In the genomic region with DNA sequence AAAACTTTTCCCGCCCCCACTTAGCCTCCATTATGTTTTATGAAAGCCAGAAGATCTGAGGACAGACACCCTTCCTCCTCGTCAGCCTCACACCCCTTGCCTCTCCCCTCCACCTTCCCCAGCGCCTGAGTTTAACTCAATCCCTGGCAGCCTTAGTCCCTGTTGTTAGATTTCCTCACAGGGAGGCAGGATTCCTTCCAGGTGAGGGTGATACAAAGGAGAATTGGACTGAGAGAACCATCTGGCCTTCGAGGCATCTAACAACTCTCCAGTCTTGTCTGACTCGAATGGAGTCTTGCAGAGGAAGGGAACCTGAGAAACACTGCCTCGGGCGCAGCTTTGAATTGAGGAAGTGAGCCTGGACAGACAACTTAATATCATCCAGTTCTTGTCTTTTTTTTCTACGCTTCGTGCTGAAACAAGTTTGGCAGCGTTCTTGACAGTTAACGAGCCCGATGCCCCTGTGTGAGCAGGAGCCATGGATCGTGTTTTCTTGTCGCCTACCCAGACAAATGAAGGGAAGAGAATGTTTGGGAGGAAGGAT, we compare ENCODE assay signal across 8 cellular contexts. TPM values are rescaled to one million over a fixed set of nuclear protein-coding genes. Genes with fewer than 3 reads are reported as not detected.
DNase-seq lines count a peak whose midpoint lies in the region; ATAC-seq and TF ChIP-seq lines count a peak whose summit lies in the region.

No MANE protein-coding gene starts in this region.

- peaks cover 25% of the 10 kb centered on the region for H3F3A ChIP-seq in SU-DHL-6 (ENCODE audit: insufficient read depth)

- no peak for TF ChIP-seq POLR2A in esophagus squamous epithelium (IDR thresholded peaks at IDR 0.05)

- ATAC-seq in GM19452 (IDR thresholded peaks at IDR 0.05; ENCODE audit: unreplicated experiment) = no peak

- H3K9me3 ChIP-seq in SU-DHL-6 (ENCODE audit: insufficient read depth, low read length) (no peaks in the 10 kb centered on the region), esophagus squamous epithelium (no peaks in the 10 kb centered on the region)

- H3K4me2 ChIP-seq in SU-DHL-6 (ENCODE audit: low read depth, low read length, poor library complexity, severe bottlenecking) = peak overlapping the region; percentile 96

- H3K36me3 ChIP-seq in SU-DHL-6 (ENCODE audit: low read length) (no peaks in the 10 kb centered on the region), esophagus squamous epithelium (peaks cover 6 to 39% (median 10%) of the 10 kb centered on the region in 3 donors)

- intact Hi-C loops in esophagus squamous epithelium (cut with DNase I) = loop anchor here (5.0 kb wide), 1 partner anchor 80 kb away; a partner anchor contains a TSS

- H3K4me3 ChIP-seq in SU-DHL-6 (ENCODE audit: insufficient read depth, low read length, poor library complexity, severe bottlenecking) (peak overlapping the region; percentile 52), esophagus squamous epithelium (peak overlapping the region; percentile 71 to 92 (median 82))

- CTCF ChIA-PET in HEK293T (lab: Yijun Ruan, JAX) = interaction anchor here (0.8 to 1.3 kb wide), 4 partner anchors 8 to 98 kb away, joined by 3 to 7 read pairs (median 4); a partner anchor contains a TSS

- H3K79me2 ChIP-seq in SU-DHL-6 (ENCODE audit: insufficient read depth, low read length) = no peaks in the 10 kb centered on the region

- no peaks in the 10 kb centered on the region for H3K27me3 ChIP-seq in SU-DHL-6 (ENCODE audit: low read length)
- no peaks in the 10 kb centered on the region for H3K27me3 ChIP-seq in esophagus squamous epithelium

- DNase-seq in COLO668 (lab: John Stamatoyannopoulos, UW; ENCODE audit: unreplicated experiment) (peak; percentile 35), HEK293T (ENCODE audit: extremely low spot score) (no peak), esophagus squamous epithelium (lab: John Stamatoyannopoulos, UW) (no peak), pons (ENCODE audit: low spot score) (peak; percentile 72), SW 1271 (lab: John Stamatoyannopoulos, UW) (no peak), SW480 (ENCODE audit: low spot score) (no peak)

- H3K4me1 ChIP-seq in esophagus squamous epithelium = peaks cover 16 to 64% (median 17%) of the 10 kb centered on the region in 3 donors

- WGBS in esophagus squamous epithelium, 2 donors = 4 to 11% methylated on average over 11 to 13 of the region's 14 CpGs

- H4K20me1 ChIP-seq in SU-DHL-6 (ENCODE audit: low read depth, low read length) = no peaks in the 10 kb centered on the region

- TF ChIP-seq CTCF in SU-DHL-6 (IDR thresholded peaks at IDR 0.05; ENCODE audit: insufficient read depth, low read length, poor library complexity, severe bottlenecking) (no peak), esophagus squamous epithelium (IDR thresholded peaks at IDR 0.05) (peak in 1 of 6 experiments; percentile 3)

- POLR2A ChIA-PET in HEK293T (lab: Yijun Ruan, JAX) = interaction anchor here (0.7 to 7.2 kb wide), 28 partner anchors 8 to 185 kb away, joined by 3 to 49 read pairs (median 4); a partner anchor contains a TSS

- peak overlapping the region; percentile 94 for H3K27ac ChIP-seq in SU-DHL-6 (ENCODE audit: low read depth, low read length)
- peak overlapping the region; percentile 93 to 100 (median 96) for H3K27ac ChIP-seq in esophagus squamous epithelium

- no peak overlapping the region for H2AFZ ChIP-seq in SU-DHL-6 (ENCODE audit: low read depth, low read length, severe bottlenecking)

- H3K9me2 ChIP-seq in SU-DHL-6 (replicated peaks; ENCODE audit: insufficient read depth, low read length) = no peaks in the 10 kb centered on the region

- H3K9ac ChIP-seq in SU-DHL-6 (ENCODE audit: low read length) = peak overlapping the region; percentile 67

TF ChIP-seq in HEK293T, 16 proteins besides CTCF, POLR2A, EP300 and RAD21:
- TF ChIP-seq L3MBTL2 (conservative IDR thresholded peaks at IDR 0.05) = peak; percentile 76
- 0 out of 2 replicates have a peak, but pooled peaks have one; percentile 2 for TF ChIP-seq HDGF (IDR thresholded peaks at IDR 0.05; ENCODE audit: borderline replicate concordance)
- no peak for TF ChIP-seq ZNF384 (IDR thresholded peaks at IDR 0.05)

RNA-seq across cellular contexts. Expression of a gene that starts 1.3 kb away (rescaled TPM):
- total RNA-seq in esophagus squamous epithelium = 10 to 100 TPM; 13.6 to 24.5 (median 20.6) TPM

RNA-seq across cellular contexts. Expression of a gene that starts 7.0 kb away (rescaled TPM):
- total RNA-seq in esophagus squamous epithelium = 10 to 100 TPM in 1 of 4 donors, 1 to 10 TPM in 3; 7.2 to 12.4 (median 8.3) TPM

RNA-seq across cellular contexts. Expression of a gene that starts 30.5 kb away (rescaled TPM):
- 1 to 10 TPM; 4.7 to 8.3 (median 7.2) TPM for total RNA-seq in esophagus squamous epithelium

RNA-seq across cellular contexts. Expression of a gene that starts 43.8 kb away (rescaled TPM):
- total RNA-seq in esophagus squamous epithelium = 10 to 100 TPM in 2 of 4 donors, 1 to 10 TPM in 2; 5.4 to 15.3 (median 10.2) TPM

RNA-seq across cellular contexts. Expression of a gene that starts 55.2 kb away (rescaled TPM):
- 1 to 10 TPM; 1.3 to 4.4 (median 2.4) TPM for total RNA-seq in esophagus squamous epithelium

Comparison
In these comparisons a context has a peak if more than half of its experiments do, and no peak if none do; other contexts are left out.
1. DNase-seq: peak in COLO668 (single experiment) and pons (single experiment); none in HEK293T (single experiment), esophagus squamous epithelium (single experiment), SW 1271 (0 of 2) and SW480 (single experiment).